In the genomic region with DNA sequence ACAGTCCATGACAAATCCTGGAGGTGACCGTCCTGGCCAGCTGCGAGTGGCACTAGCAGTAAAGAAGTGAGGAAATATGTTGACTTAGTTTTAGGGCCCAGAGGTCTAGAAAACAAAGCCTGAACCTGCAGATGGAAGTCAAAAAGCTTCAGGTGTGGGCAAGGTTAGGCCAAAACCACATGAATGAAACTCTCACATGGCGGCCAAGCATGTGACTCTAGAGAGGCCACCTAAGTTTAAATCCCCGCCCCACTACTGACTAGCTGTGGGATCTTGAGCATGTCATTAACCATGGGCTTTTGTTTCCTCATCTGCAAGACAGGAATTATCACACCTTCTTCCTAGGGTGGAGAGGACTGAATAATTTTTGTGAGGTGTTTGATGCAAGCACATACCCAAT, we compare ENCODE assay signal across 5 cellular contexts.
"Had no signal": no experiment of that assay in that cellular context is flagged by ENCODE, and none has a peak within 500 bp of the region (broad histone marks: within the 10 kb centered on the region; RNA-seq: fewer than 3 reads in every experiment).

No MANE protein-coding gene starts in this region.

- H3K4me3 Mint-ChIP-seq: GM23338, H9, IgD-negative memory B cell had no signal

- H3K4me2 ChIP-seq: GM23338 had no signal

- H3K4me1 Mint-ChIP-seq: GM23338, IgD-negative memory B cell had no signal

- H3K4me3 ChIP-seq: GM23338 had no signal

- H3K27ac ChIP-seq: HL-60 had no signal

- H3K36me3 Mint-ChIP-seq: IgD-negative memory B cell had no signal

- H2AFZ ChIP-seq: GM23338 had no signal

- H3K27ac Mint-ChIP-seq: GM23338, H9, IgD-negative memory B cell had no signal

- DNase-seq: H9, HCEC 1CT had no signal
